25 cellular contexts compared by ENCODE assay signal in the genomic region with DNA sequence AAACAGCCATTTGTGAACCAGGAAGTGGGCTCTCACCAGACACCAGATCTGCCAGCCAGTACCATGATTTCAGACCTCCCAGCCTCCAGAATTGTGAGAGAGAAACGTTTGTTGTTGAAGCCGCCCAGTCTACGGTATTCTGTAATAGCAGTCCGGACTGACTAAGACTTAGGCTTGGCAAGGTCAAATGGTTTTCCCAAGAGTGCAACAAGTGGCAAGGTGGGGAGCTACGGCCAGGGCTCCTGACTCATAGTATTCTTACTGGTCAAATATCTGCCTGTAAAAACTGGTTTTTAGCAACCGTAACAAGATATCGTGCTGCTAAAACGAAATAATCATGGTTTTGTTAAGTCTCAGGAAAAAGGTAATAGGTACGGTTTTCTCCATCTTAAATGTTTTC. TPM values are rescaled to one million over a fixed set of nuclear protein-coding genes. Genes with fewer than 3 reads are reported as not detected.
A peak's percentile ranks its signal among the peaks of the same experiment; 100 is the strongest.
DNase-seq lines count a peak whose midpoint lies in the region; ATAC-seq, FAIRE-seq and TF ChIP-seq lines count a peak whose summit lies in the region.
"Had no signal": no experiment of that assay in that cellular context is flagged by ENCODE, and none has a peak within 500 bp of the region (broad histone marks: within the 10 kb centered on the region; RNA-seq: fewer than 3 reads in every experiment).

No MANE protein-coding gene starts in this region.

- TF ChIP-seq CTCF in DND-41 (IDR thresholded peaks at IDR 0.05; ENCODE audit: borderline replicate concordance, extremely low read depth, low read length, poor library complexity, severe bottlenecking) (no peak), Loucy (conservative IDR thresholded peaks at IDR 0.05; ENCODE audit: low read length) (no peak), K562 (IDR thresholded peaks at IDR 0.05 in 2 of 3, conservative IDR thresholded peaks at IDR 0.05 in 1 of 3; ENCODE audit: insufficient read depth in 2 of 3, low read depth in 1 of 3, low read length in 3 of 3) (no peak), suprapubic skin (IDR thresholded peaks at IDR 0.05) (no peak)

- no peak overlapping the region for H3K4me3 ChIP-seq in DND-41 (ENCODE audit: low read depth in 1 of 2, low read length in 2 of 2)
- no peak overlapping the region for H3K4me3 ChIP-seq in Loucy (ENCODE audit: low read length, poor library complexity, severe bottlenecking)
- no peak overlapping the region for H3K4me3 ChIP-seq in K562
- H3K4me3 ChIP-seq in suprapubic skin = no peak overlapping the region

- H3F3A ChIP-seq in Loucy (ENCODE audit: low read depth) = no peaks in the 10 kb centered on the region

- FAIRE-seq in K562 (lab: Jason Lieb, UNC) = peak; percentile 62
- FAIRE-seq: G401.6 had no signal

- H3K27me3 ChIP-seq in DND-41 (ENCODE audit: insufficient read depth, low read length, poor library complexity) (no peaks in the 10 kb centered on the region), Loucy (ENCODE audit: insufficient read depth, low read length, poor library complexity, severe bottlenecking) (no peaks in the 10 kb centered on the region), K562 (ENCODE audit: control insufficient read depth in 2 of 2, insufficient read depth in 2 of 2, low read length in 2 of 2) (no peaks in the 10 kb centered on the region), suprapubic skin (no peaks in the 10 kb centered on the region)
- H3K27me3 ChIP-seq: BE2C had no signal

- DNase-seq in DND-41 (no peak), K562 (ENCODE audit: extremely low read depth in 1 of 4, low spot score in 3 of 4) (no peak), mesenteric fat pad (ENCODE audit: low spot score) (peak; percentile 26), COLO668 (lab: John Stamatoyannopoulos, UW; ENCODE audit: unreplicated experiment) (no peak), posterior cingulate gyrus (no peak), suprapubic skin (ENCODE audit: low spot score in 2 of 2) (no peak), pons (ENCODE audit: low spot score) (no peak)
- DNase-seq: 8988T; ACHN; BE2C; CD8-positive, alpha-beta memory T cell; H9; HFFc6; MM.1S; NCI-H1417; NCI-H1694; NCI-H2029 treated with DMSO at 0.1 percent for 48 hours; NCI-H446 treated with DMSO at 0.1 percent for 48 hours; NCI-H526 treated with DMSO at 0.1 percent for 48 hours; SIG-M5; SK-N-SH; SW 1271 had no signal

- CTCF ChIA-PET in K562 (lab: Yijun Ruan, JAX; ENCODE audit: low intra/inter-chr PET ratio) = no interaction called here

- H3K36me3 ChIP-seq in DND-41 (ENCODE audit: insufficient read depth, low read length) (no peaks in the 10 kb centered on the region), Loucy (ENCODE audit: insufficient read depth, low read length) (no peaks in the 10 kb centered on the region), K562 (ENCODE audit: control insufficient read depth, insufficient read depth, low read length) (no peaks in the 10 kb centered on the region), suprapubic skin (no peaks in the 10 kb centered on the region)
- H3K36me3 ChIP-seq: BE2C had no signal

- WGBS in K562 (ENCODE audit: insufficient coverage, low coverage, missing lambda C conversion rate) = 57% methylated on average over 9 of the region's 9 CpGs
- WGBS in suprapubic skin = 86% methylated on average over 9 of the region's 9 CpGs

- no TSS peak for BruUV-seq in K562 (replicated peaks; lab: Mats Ljungman, UMichigan)

- H3K9me3 ChIP-seq in DND-41 (ENCODE audit: insufficient read depth, low read length, severe bottlenecking) (no peaks in the 10 kb centered on the region), Loucy (ENCODE audit: insufficient read depth, low read depth, low read length) (no peaks in the 10 kb centered on the region), K562 (replicated peaks; ENCODE audit: control insufficient read depth, insufficient read depth, low read depth, low read length) (no peaks in the 10 kb centered on the region), suprapubic skin (no peaks in the 10 kb centered on the region)
- H3K9me3 ChIP-seq: BE2C, SK-N-SH had no signal

- in situ Hi-C loops in K562 (cut with MboI) = no loop called here

- H4K20me1 ChIP-seq in DND-41 (ENCODE audit: insufficient read depth, low read length) = no peaks in the 10 kb centered on the region
- no peaks in the 10 kb centered on the region for H4K20me1 ChIP-seq in Loucy (ENCODE audit: insufficient read depth, low read length, poor library complexity, severe bottlenecking)
- H4K20me1 ChIP-seq in K562 (replicated peaks; ENCODE audit: control insufficient read depth, insufficient read depth, low read length) = no peaks in the 10 kb centered on the region

- no peak overlapping the region for H3K27ac ChIP-seq in DND-41 (ENCODE audit: low read length)
- H3K27ac ChIP-seq in K562 (ENCODE audit: extremely low read depth, low read depth, low read length) = no peak overlapping the region
- no peak overlapping the region for H3K27ac ChIP-seq in suprapubic skin

- intact Hi-C loops in K562 (cut with micrococcal nuclease) (no loop called here), posterior cingulate gyrus (cut with DNase I) (no loop called here)

- no peaks in the 10 kb centered on the region for H3K9me1 ChIP-seq in K562 (ENCODE audit: control insufficient read depth, insufficient read depth, low read length)

- H3K79me2 ChIP-seq in DND-41 (ENCODE audit: insufficient read depth, low read length) (no peaks in the 10 kb centered on the region), Loucy (ENCODE audit: insufficient read depth, low read length) (no peaks in the 10 kb centered on the region), K562 (ENCODE audit: control insufficient read depth, insufficient read depth, low read length) (no peaks in the 10 kb centered on the region)

- no peak overlapping the region for H3K4me2 ChIP-seq in DND-41 (ENCODE audit: insufficient read depth, low read length)
- H3K4me2 ChIP-seq in Loucy (ENCODE audit: low read depth, low read length, poor library complexity, severe bottlenecking) = no peak overlapping the region
- H3K4me2 ChIP-seq in K562 (ENCODE audit: insufficient read depth, low read length) = no peak overlapping the region
- H3K4me2 ChIP-seq: SK-N-SH had no signal

- TF ChIP-seq RAD21 in K562 (CRISPR knock-in tag; conservative IDR thresholded peaks at IDR 0.05 in 1 of 2, IDR thresholded peaks at IDR 0.05 in 1 of 2) = no peak

- H2AFZ ChIP-seq in DND-41 (ENCODE audit: low read depth, low read length) (peak overlapping the region; percentile 30; the same call in 1 of the 2 replicates), Loucy (ENCODE audit: low read length) (peak overlapping the region; percentile 64; the same call in 1 of the 2 replicates), K562 (ENCODE audit: low read depth, low read length) (0 out of 2 replicates have a peak overlapping the region, but pooled peaks have one; percentile 24)

- TF ChIP-seq EP300 in K562 (IDR thresholded peaks at IDR 0.05; ENCODE audit: low read length) = no peak
- no peak for TF ChIP-seq EP300 in suprapubic skin (IDR thresholded peaks at IDR 0.05)

- TF ChIP-seq POLR2A in K562 (conservative IDR thresholded peaks at IDR 0.05) (no peak), suprapubic skin (IDR thresholded peaks at IDR 0.05) (no peak)

- no peaks in the 10 kb centered on the region for H3K9me2 ChIP-seq in Loucy (replicated peaks; ENCODE audit: low read depth, low read length)
- H3K9me2 ChIP-seq: SK-N-SH had no signal

- POLR2A ChIA-PET in K562 (lab: Yijun Ruan, JAX) = interaction anchor here (2.4 kb wide), 1 partner anchor 10 kb away, joined by 9 read pairs; no protein-coding TSS in a partner anchor

- H3K9ac ChIP-seq in DND-41 (ENCODE audit: low read depth, low read length) (no peak overlapping the region), Loucy (ENCODE audit: low read depth, low read length, poor library complexity, severe bottlenecking) (no peak overlapping the region), K562 (ENCODE audit: insufficient read depth in 1 of 2, low read depth in 2 of 2, low read length in 2 of 2) (no peak overlapping the region)
- H3K9ac ChIP-seq: SK-N-SH had no signal

- peak; percentile 53; the same call in 1 of the 3 replicates for ATAC-seq in DND-41 (ENCODE audit: insufficient read depth, low read depth)
- ATAC-seq in K562 = no peak; the same call in 2 of the 3 replicates
- ATAC-seq: Panc1 had no signal

- H3K4me1 ChIP-seq in DND-41 (ENCODE audit: insufficient read depth, low read length) (no peaks in the 10 kb centered on the region), Loucy (ENCODE audit: insufficient read depth, low read length, poor library complexity, severe bottlenecking) (no peaks in the 10 kb centered on the region), K562 (replicated peaks in 1 of 2; ENCODE audit: control insufficient read depth in 2 of 2, insufficient read depth in 2 of 2, low read length in 2 of 2) (no peaks in the 10 kb centered on the region), suprapubic skin (no peaks in the 10 kb centered on the region)
- H3K4me1 ChIP-seq: BE2C had no signal

TF ChIP-seq in K562, 482 proteins besides CTCF, POLR2A, EP300 and RAD21:
- no peak for TF ChIP-seq CEBPB (tag; IDR thresholded peaks at IDR 0.05)

RNA-seq across cellular contexts. Expression of a gene that starts 37.8 kb away (rescaled TPM):
- 9.3 and 14.6 TPM in 2 replicates for total RNA-seq in K562 (2011; cell fraction: chromatin; rRNA removed; ENCODE audit: low replicate concordance)
- total RNA-seq in K562 (2011; cell fraction: nucleolus; rRNA removed) = 7.3 and 8.6 TPM in 2 replicates
- total RNA-seq in K562 (2011; cell fraction: nucleoplasm; rRNA removed) = 14.8 and 27.5 TPM in 2 replicates
- total RNA-seq in K562 (2014; rRNA removed) = 42.2 and 42.5 TPM in 2 replicates
- 46.8 and 52.6 TPM in 2 replicates for total RNA-seq in K562 (2014; rRNA removed; fragmentation: Illumina TruSeq; extraction: Trizol)
- 52.9 and 55.5 TPM in 2 replicates for total RNA-seq in K562 (2015; rRNA removed; fragmentation: Illumina TruSeq; extraction: Trizol)
- 60.2 and 62.6 TPM in 2 replicates for total RNA-seq in K562 (2021)
- 20.5 and 27.9 TPM in 2 replicates for polyA plus RNA-seq in K562 (2011; rRNA removed)
- 17.9 and 19.6 TPM in 2 replicates for polyA plus RNA-seq in K562 (2011; cell fraction: cytosol; rRNA removed)
- polyA plus RNA-seq in K562 (2011; cell fraction: nucleus; rRNA removed) = 5.9 and 6.6 TPM in 2 replicates
- polyA plus RNA-seq in K562 (2012) = 27.9 and 32.3 TPM in 2 replicates
- 28.8 and 34.6 TPM in 2 replicates for polyA plus RNA-seq in K562 (2014; fragmentation: Illumina TruSeq; extraction: Trizol)
- polyA plus RNA-seq in K562 (2014; fragmentation: Nextera tagmentation; extraction: Ambion mirVana) = 1 to 10 TPM; 5.1 to 7.7 TPM
- polyA plus RNA-seq in K562 (2014; rRNA removed) = 35.4 and 41.4 TPM in 2 replicates
- polyA minus RNA-seq in K562 (2011; rRNA and poly(A)+ RNA removed) = 22.3 and 25.4 TPM in 2 replicates
- 12.9 and 13.6 TPM in 2 replicates for polyA minus RNA-seq in K562 (2011; cell fraction: cytosol; rRNA and poly(A)+ RNA removed)
- 5.7 and 7.9 TPM in 2 replicates for polyA minus RNA-seq in K562 (2011; cell fraction: nucleus; rRNA and poly(A)+ RNA removed)
- 28.8 TPM for total RNA-seq in mesenteric fat pad
- total RNA-seq in suprapubic skin = 10 to 100 TPM; 20.8 to 30.7 (median 27.8) TPM
